ENCODE assay signal across 1 cellular context in the genomic region with DNA sequence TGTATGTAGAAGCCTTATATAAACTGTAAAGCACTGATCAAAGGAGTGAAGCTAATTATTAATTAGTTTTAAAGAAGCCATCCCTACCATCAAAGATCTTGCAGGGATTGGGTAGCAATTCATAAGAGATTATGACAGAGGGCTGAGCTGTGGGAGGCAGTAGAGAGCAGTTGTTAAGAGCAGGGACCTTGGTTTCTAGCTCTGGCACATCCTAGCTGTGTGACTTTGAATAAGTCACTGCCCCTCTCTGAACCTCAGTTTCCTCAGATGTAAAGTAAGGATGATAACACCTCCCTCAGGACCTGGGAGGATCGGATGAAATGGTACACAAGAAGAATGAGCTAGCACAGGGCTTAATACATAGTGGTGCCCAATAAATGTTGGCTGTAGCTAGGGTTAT.
TF ChIP-seq lines count a peak whose summit lies in the region.

No MANE protein-coding gene starts in this region.

TF ChIP-seq in endothelial cell of umbilical vein, 7 proteins besides CTCF, POLR2A, EP300 and RAD21:
- TF ChIP-seq, protein P1, sequence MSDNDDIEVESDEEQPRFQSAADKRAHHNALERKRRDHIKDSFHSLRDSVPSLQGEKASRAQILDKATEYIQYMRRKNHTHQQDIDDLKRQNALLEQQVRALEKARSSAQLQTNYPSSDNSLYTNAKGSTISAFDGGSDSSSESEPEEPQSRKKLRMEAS (IDR thresholded peaks at IDR 0.05; ENCODE audit: insufficient read depth, insufficient read length), result no peak
- TF ChIP-seq FOS (IDR thresholded peaks at IDR 0.05; ENCODE audit: borderline replicate concordance, insufficient read depth, low read length), result no peak
- no peak for TF ChIP-seq JUN (IDR thresholded peaks at IDR 0.05; ENCODE audit: borderline replicate concordance, insufficient read depth, insufficient read length, low read depth)
- TF ChIP-seq EZH2 (IDR thresholded peaks at IDR 0.05; ENCODE audit: borderline replicate concordance, low read depth, low read length, severe bottlenecking), result no peak
- TF ChIP-seq POLR2AphosphoS5 (IDR thresholded peaks at IDR 0.05; ENCODE audit: insufficient read depth, low read depth, low read length), result no peak
TF ChIP-seq in endothelial cell of umbilical vein: peak in this region for 0.
